In genomic region chr2:134136702-134137101, GRCh38 we compare ENCODE assay signal across 11 cellular contexts.
DNase-seq lines count a peak whose midpoint lies in the region; ATAC-seq, FAIRE-seq and TF ChIP-seq lines count a peak whose summit lies in the region.
"Had no signal": no experiment of that assay in that cellular context is flagged by ENCODE, and none has a peak within 500 bp of the region (broad histone marks: within the 10 kb centered on the region; RNA-seq: fewer than 3 reads in every experiment).

No MANE protein-coding gene starts in this region.

- H3K36me3 ChIP-seq in CD4-positive, alpha-beta memory T cell (ENCODE audit: insufficient read depth, low read length), result no peaks in the 10 kb centered on the region
- H3K36me3 ChIP-seq in MM.1S (replicated peaks; ENCODE audit: insufficient read depth, low read length) (no peaks in the 10 kb centered on the region), pancreas (no peaks in the 10 kb centered on the region), gastrocnemius medialis (no peaks in the 10 kb centered on the region)

- H3K4me1 ChIP-seq in CD4-positive, alpha-beta memory T cell (ENCODE audit: insufficient read depth, low read length), result peaks cover 92% of the 10 kb centered on the region
- H3K4me1 ChIP-seq in MM.1S (ENCODE audit: low read length) (peaks cover 55% of the 10 kb centered on the region), pancreas (peaks cover 44 to 63% (median 59%) of the 10 kb centered on the region in 3 donors), gastrocnemius medialis (peaks cover 35 to 46% of the 10 kb centered on the region in 2 donors)

- H3K9me3 Mint-ChIP-seq in CD4-positive, alpha-beta memory T cell, result no peaks in the 10 kb centered on the region
- H3K9me3 Mint-ChIP-seq in endothelial cell (ENCODE audit: unreplicated experiment), result no peaks in the 10 kb centered on the region
- H3K9me3 Mint-ChIP-seq: natural killer cell treated with Interleukin-12 subunit alpha and Interleukin-12 subunit beta and Interleukin-15 and Interleukin-18, amount 100 ng/mL, for 72 hours had no signal

- intact Hi-C loops in CD4-positive, alpha-beta memory T cell (cut with micrococcal nuclease), result loop anchor here (5.0 kb wide), 1 partner anchor 46 kb away; no protein-coding TSS in a partner anchor
- intact Hi-C loops in pancreas (cut with DNase I), result no loop called here
- intact Hi-C loops in gastrocnemius medialis (cut with DNase I; ENCODE audit: low total_unique reads), result no loop called here

- no peak for FAIRE-seq in pancreas (lab: Jason Lieb, UNC)

- POLR2A ChIA-PET in CD4-positive, alpha-beta memory T cell (lab: Charles Lee; ENCODE audit: partially characterized antibody), result interaction anchor here (0.9 to 1.4 kb wide), 5 partner anchors 8 to 107 kb away, joined by 3 to 5 read pairs (median 3); no protein-coding TSS in a partner anchor

- no peak for TF ChIP-seq POLR2A in gastrocnemius medialis (IDR thresholded peaks at IDR 0.05)

- H3K4me1 Mint-ChIP-seq in CD4-positive, alpha-beta memory T cell, result peaks cover 76 to 98% (median 87%) of the 10 kb centered on the region in 4 donors
- H3K4me1 Mint-ChIP-seq in endothelial cell (ENCODE audit: unreplicated experiment), result peaks cover 47% of the 10 kb centered on the region

- no peaks in the 10 kb centered on the region for H3K9me2 ChIP-seq in MM.1S (replicated peaks; ENCODE audit: insufficient read depth, low read length)

- H3F3A ChIP-seq in MM.1S (ENCODE audit: insufficient read depth, low read length), result peaks cover 5% of the 10 kb centered on the region; the same call in 1 of the 2 replicates

- ATAC-seq in pancreas (peak; percentile 5 to 55 (median 24)), gastrocnemius medialis (no peak)
- ATAC-seq: natural killer cell treated with Interleukin-12 subunit alpha and Interleukin-12 subunit beta and Interleukin-15 and Interleukin-18, amount 100 ng/mL, for 72 hours had no signal

- TF ChIP-seq CTCF in MM.1S (IDR thresholded peaks at IDR 0.05; ENCODE audit: low read length) (no peak), endothelial cell (IDR thresholded peaks at IDR 0.05; ENCODE audit: unreplicated experiment) (no peak), pancreas (IDR thresholded peaks at IDR 0.05) (no peak), gastrocnemius medialis (IDR thresholded peaks at IDR 0.05 in 4 of 5, conservative IDR thresholded peaks at IDR 0.05 in 1 of 5) (no peak)

- H3K27ac Mint-ChIP-seq in CD4-positive, alpha-beta memory T cell, result peak overlapping the region in 6 of 7 donors; percentile 48 to 92 (median 83)
- H3K27ac Mint-ChIP-seq in endothelial cell (ENCODE audit: unreplicated experiment), result peak overlapping the region; percentile 83

- H2AFZ ChIP-seq in MM.1S (ENCODE audit: low read length), result no peak overlapping the region

- peaks cover 15 to 17% of the 10 kb centered on the region in 2 donors for H3K36me3 Mint-ChIP-seq in CD4-positive, alpha-beta memory T cell
- peaks cover 19% of the 10 kb centered on the region for H3K36me3 Mint-ChIP-seq in endothelial cell (ENCODE audit: low read depth, unreplicated experiment)
- H3K36me3 Mint-ChIP-seq: natural killer cell treated with Interleukin-12 subunit alpha and Interleukin-12 subunit beta and Interleukin-15 and Interleukin-18, amount 100 ng/mL, for 72 hours had no signal

- H4K20me1 ChIP-seq in MM.1S (ENCODE audit: insufficient read depth, low read length), result no peaks in the 10 kb centered on the region

- H3K27me3 Mint-ChIP-seq in CD4-positive, alpha-beta memory T cell, result no peaks in the 10 kb centered on the region
- H3K27me3 Mint-ChIP-seq in endothelial cell (ENCODE audit: unreplicated experiment), result peaks cover 10% of the 10 kb centered on the region
- H3K27me3 Mint-ChIP-seq: natural killer cell treated with Interleukin-12 subunit alpha and Interleukin-12 subunit beta and Interleukin-15 and Interleukin-18, amount 100 ng/mL, for 72 hours had no signal

- in situ Hi-C loops in gastrocnemius medialis (cut with MboI; ENCODE audit: low sequenced_read_pairs in 4 of 4), result no loop called here

- H3K79me2 ChIP-seq in MM.1S (ENCODE audit: low read length), result peaks cover 98% of the 10 kb centered on the region

- H3K4me3 Mint-ChIP-seq in CD4-positive, alpha-beta memory T cell, result peak overlapping the region in 7 of 8 donors; percentile 63 to 88 (median 79)
- no peak overlapping the region for H3K4me3 Mint-ChIP-seq in endothelial cell (ENCODE audit: unreplicated experiment)

- peak overlapping the region; percentile 38 for H3K4me2 ChIP-seq in MM.1S (ENCODE audit: low read depth, low read length)

- CTCF ChIA-PET in CD4-positive, alpha-beta memory T cell (lab: Charles Lee; ENCODE audit: partially characterized antibody), result interaction anchor here (1.0 to 2.0 kb wide), 5 partner anchors 9 to 276 kb away, joined by 3 to 5 read pairs (median 3); no protein-coding TSS in a partner anchor

- DNase-seq in CD4-positive, alpha-beta memory T cell, result no peak
- DNase-seq in MM.1S (no peak), endothelial cell (ENCODE audit: low spot score) (no peak), pancreas (no peak), caudate nucleus (lab: John Stamatoyannopoulos, UW) (no peak), T-helper 9 cell (no peak), epidermal melanocyte (ENCODE audit: insufficient read length, low spot score) (no peak), gastrocnemius medialis (no peak)
- DNase-seq: NCI-H2029, SHP77 had no signal

- peak overlapping the region; percentile 7; the same call in 1 of the 2 replicates for H3K9ac ChIP-seq in MM.1S (ENCODE audit: low read length)

- H3K27ac ChIP-seq in CD4-positive, alpha-beta memory T cell (ENCODE audit: low read depth, low read length), result no peak overlapping the region
- H3K27ac ChIP-seq in MM.1S (ENCODE audit: low read length) (peak overlapping the region; percentile 56; the same call in 1 of the 2 replicates), pancreas (peak overlapping the region in 3 of 4 donors; percentile 11 to 76 (median 67)), caudate nucleus (ENCODE audit: low read depth, low read length) (no peak overlapping the region), gastrocnemius medialis (peak overlapping the region in 2 of 4 donors; percentile 31 to 56)

- WGBS in pancreas, 2 donors, result 3 to 4% methylated on average over 2 of the region's 2 CpGs

- no peak overlapping the region for H3K4me3 ChIP-seq in CD4-positive, alpha-beta memory T cell (ENCODE audit: low read length in 2 of 2)
- H3K4me3 ChIP-seq in MM.1S (ENCODE audit: low read length) (peak overlapping the region; percentile 1; the same call in 1 of the 2 replicates), pancreas (peak overlapping the region in 1 of 4 donors; percentile 14), gastrocnemius medialis (peak overlapping the region in 2 of 4 donors; percentile 13 to 14)

- no peaks in the 10 kb centered on the region for H3K9me3 ChIP-seq in CD4-positive, alpha-beta memory T cell (ENCODE audit: control insufficient read depth in 1 of 2, low read length in 2 of 2)
- H3K9me3 ChIP-seq in MM.1S (replicated peaks; ENCODE audit: insufficient read depth, low read length), result no peaks in the 10 kb centered on the region
- H3K9me3 ChIP-seq in pancreas, result no peaks in the 10 kb centered on the region
- no peaks in the 10 kb centered on the region for H3K9me3 ChIP-seq in gastrocnemius medialis

- no peaks in the 10 kb centered on the region for H3K27me3 ChIP-seq in CD4-positive, alpha-beta memory T cell (ENCODE audit: insufficient read depth, low read length)
- H3K27me3 ChIP-seq in MM.1S (replicated peaks; ENCODE audit: insufficient read depth, low read length) (no peaks in the 10 kb centered on the region), pancreas (no peaks in the 10 kb centered on the region), gastrocnemius medialis (peaks cover 0 to 10% (median 5%) of the 10 kb centered on the region in 3 donors)

Comparison
In these comparisons a context has a peak if more than half of its experiments do, and no peak if none do; other contexts are left out.
1. H3K27ac ChIP-seq: peak in MM.1S (single experiment) and pancreas (3 of 4); none in CD4-positive, alpha-beta memory T cell (single experiment) and caudate nucleus (single experiment).
2. ATAC-seq: peak in pancreas (4 of 4); none in gastrocnemius medialis (0 of 2).